In genomic region chr3:112378352-112378751, GRCh38 we compare ENCODE assay signal across 9 cellular contexts. TPM values are rescaled to one million over a fixed set of nuclear protein-coding genes. Genes with fewer than 3 reads are reported as not detected.
DNase-seq lines count a peak whose midpoint lies in the region; TF ChIP-seq lines count a peak whose summit lies in the region.
"Not testable (repeated sequence)": the region's sequence is repeated elsewhere in the genome, so short reads cannot be mapped to it uniquely, and the experiment has no call there.
"Had no signal": no experiment of that assay in that cellular context is flagged by ENCODE, and none has a peak within 500 bp of the region (broad histone marks: within the 10 kb centered on the region; RNA-seq: fewer than 3 reads in every experiment).

No MANE protein-coding gene starts in this region.

- H3K4me1 ChIP-seq in ACC112 (ENCODE audit: control insufficient read depth, insufficient read depth, low read length, unreplicated experiment): peaks cover 46% of the 10 kb centered on the region
- H3K4me1 ChIP-seq in Loucy (ENCODE audit: insufficient read depth, low read length, poor library complexity, severe bottlenecking): peaks cover 51% of the 10 kb centered on the region
- not testable (repeated sequence) for H3K4me1 ChIP-seq in esophagus (ENCODE audit: control insufficient read depth in 2 of 2, insufficient read depth in 2 of 2, low read length in 1 of 2)
- H3K4me1 ChIP-seq in subcutaneous abdominal adipose tissue (ENCODE audit: control insufficient read depth in 5 of 5, insufficient read depth in 5 of 5, low read length in 5 of 5): peaks cover 0 to 59% (median 39%) of the 10 kb centered on the region in 5 donors

- not testable (repeated sequence) for TF ChIP-seq CTCF in Loucy (conservative IDR thresholded peaks at IDR 0.05; ENCODE audit: low read length); brain microvascular endothelial cell (IDR thresholded peaks at IDR 0.05; ENCODE audit: low read depth, low read length, missing control alignments); kidney epithelial cell (IDR thresholded peaks at IDR 0.05; ENCODE audit: insufficient read depth, low read length, poor library complexity, severe bottlenecking); nephron progenitor cell (IDR thresholded peaks at IDR 0.05)

- H3K4me3 Mint-ChIP-seq in T-helper 2 cell treated with Interferon-gamma antibody and Interleukin-4, amounts not matched to agents 5 μg/mL and 100 μg/mL, for 36 hours; nephron progenitor cell: not testable (repeated sequence)

- H3K9ac ChIP-seq in Loucy (ENCODE audit: low read depth, low read length, poor library complexity, severe bottlenecking): peak overlapping the region; percentile 5
- not testable (repeated sequence) for H3K9ac ChIP-seq in subcutaneous abdominal adipose tissue (ENCODE audit: low read length in 5 of 5)

- H3K9me3 Mint-ChIP-seq in T-helper 2 cell treated with Interferon-gamma antibody and Interleukin-4, amounts not matched to agents 5 μg/mL and 100 μg/mL, for 36 hours; nephron progenitor cell: not testable (repeated sequence)

- 48 to 71% methylated on average over 4 of the region's 4 CpGs for WGBS in esophagus, 2 donors

- peaks cover 61% of the 10 kb centered on the region for H3K4me1 Mint-ChIP-seq in T-helper 2 cell treated with Interferon-gamma antibody and Interleukin-4, amounts not matched to agents 5 μg/mL and 100 μg/mL, for 36 hours (ENCODE audit: low read depth)
- H3K4me1 Mint-ChIP-seq in nephron progenitor cell: peaks cover 35% of the 10 kb centered on the region

- in situ Hi-C loops in brain microvascular endothelial cell (cut with HindIII; ENCODE audit: low pct_ligation_motif_present, low sequenced_read_pairs): not testable (repeated sequence)

- H3K4me2 ChIP-seq in Loucy (ENCODE audit: low read depth, low read length, poor library complexity, severe bottlenecking): peak overlapping the region; percentile 57

- H3K9me3 ChIP-seq in Loucy (ENCODE audit: insufficient read depth, low read depth, low read length); esophagus (ENCODE audit: control insufficient read depth in 2 of 2, insufficient read depth in 1 of 2, low read depth in 1 of 2, low read length in 1 of 2); subcutaneous abdominal adipose tissue (ENCODE audit: control insufficient read depth in 5 of 5, low read length in 5 of 5): not testable (repeated sequence)

- H3K27ac ChIP-seq in ACC112 (ENCODE audit: low read depth, low read length): peak overlapping the region; percentile 99
- H3K27ac ChIP-seq in brain microvascular endothelial cell: peak overlapping the region; percentile 96
- peak overlapping the region; percentile 81 to 93 for H3K27ac ChIP-seq in esophagus (ENCODE audit: low read depth in 2 of 2, low read length in 1 of 2)
- H3K27ac ChIP-seq in subcutaneous abdominal adipose tissue (ENCODE audit: low read depth, low read length): peak overlapping the region; percentile 88

- not testable (repeated sequence) for DNase-seq in T-helper 2 cell treated with Interferon-gamma antibody and Interleukin-4, amounts not matched to agents 5 μg/mL and 100 μg/mL, for 36 hours (ENCODE audit: low spot score); nephron progenitor cell
- DNase-seq in brain microvascular endothelial cell (peak; percentile 25), kidney epithelial cell (ENCODE audit: low read depth) (peak; percentile 45)

- H3K79me2 ChIP-seq in ACC112 (ENCODE audit: control insufficient read depth, insufficient read depth, low read length, unreplicated experiment); Loucy (ENCODE audit: insufficient read depth, low read length): not testable (repeated sequence)

- H2AFZ ChIP-seq in ACC112 (ENCODE audit: low read length, unreplicated experiment); Loucy (ENCODE audit: low read length): not testable (repeated sequence)

- not testable (repeated sequence) for H3K36me3 Mint-ChIP-seq in T-helper 2 cell treated with Interferon-gamma antibody and Interleukin-4, amounts not matched to agents 5 μg/mL and 100 μg/mL, for 36 hours (ENCODE audit: low read depth); nephron progenitor cell (ENCODE audit: low read depth)

- H3K27me3 Mint-ChIP-seq in T-helper 2 cell treated with Interferon-gamma antibody and Interleukin-4, amounts not matched to agents 5 μg/mL and 100 μg/mL, for 36 hours (ENCODE audit: low read depth); nephron progenitor cell (ENCODE audit: low read depth, poor library complexity): not testable (repeated sequence)

- H3K27ac Mint-ChIP-seq in T-helper 2 cell treated with Interferon-gamma antibody and Interleukin-4, amounts not matched to agents 5 μg/mL and 100 μg/mL, for 36 hours: peak overlapping the region; percentile 63
- peak overlapping the region; percentile 93 for H3K27ac Mint-ChIP-seq in nephron progenitor cell

- peak overlapping the region; percentile 45 for H3K4me3 ChIP-seq in ACC112 (ENCODE audit: low read depth, low read length)
- H3K4me3 ChIP-seq in Loucy (ENCODE audit: low read length, poor library complexity, severe bottlenecking); brain microvascular endothelial cell (ENCODE audit: low read depth, low read length); esophagus (ENCODE audit: low read depth in 1 of 2, low read length in 2 of 2); kidney epithelial cell (ENCODE audit: low read depth, low read length); subcutaneous abdominal adipose tissue (ENCODE audit: low read depth in 1 of 5, low read length in 5 of 5): not testable (repeated sequence)

- H3K36me3 ChIP-seq in ACC112 (ENCODE audit: insufficient read depth, low read length); Loucy (ENCODE audit: insufficient read depth, low read length); brain microvascular endothelial cell (replicated peaks); esophagus (ENCODE audit: control insufficient read depth in 2 of 2, insufficient read depth in 2 of 2, low read length in 1 of 2); kidney epithelial cell (ENCODE audit: control insufficient read depth, insufficient read depth, low read length); subcutaneous abdominal adipose tissue (ENCODE audit: control insufficient read depth in 5 of 5, insufficient read depth in 5 of 5, low read length in 5 of 5): not testable (repeated sequence)

- not testable (repeated sequence) for H3K9me2 ChIP-seq in Loucy (replicated peaks; ENCODE audit: low read depth, low read length)

- not testable (repeated sequence) for H4K20me1 ChIP-seq in Loucy (ENCODE audit: insufficient read depth, low read length, poor library complexity, severe bottlenecking)

- not testable (repeated sequence) for H3F3A ChIP-seq in Loucy (ENCODE audit: low read depth)

- H3K27me3 ChIP-seq in ACC112 (ENCODE audit: insufficient read depth, low read length); Loucy (ENCODE audit: insufficient read depth, low read length, poor library complexity, severe bottlenecking); brain microvascular endothelial cell (replicated peaks); esophagus (ENCODE audit: control insufficient read depth in 1 of 2, insufficient read depth in 2 of 2, low read length in 2 of 2); kidney epithelial cell (ENCODE audit: control insufficient read depth, insufficient read depth, low read length); subcutaneous abdominal adipose tissue (ENCODE audit: control insufficient read depth in 5 of 5, insufficient read depth in 4 of 5, low read length in 5 of 5): not testable (repeated sequence)

RNA-seq across cellular contexts. Expression of gene CD200, which starts 45.4 kb away (rescaled TPM):
- polyA plus RNA-seq in esophagus: 1 to 10 TPM in 1 of 2 donors, under 1 TPM in 1; 0.90 to 3.0 TPM
- total RNA-seq in kidney epithelial cell: 19.2 and 19.3 TPM in 2 replicates
- total RNA-seq: Calu3 had no signal
